24 cellular contexts compared by ENCODE assay signal in genomic region chr6:134022650-134023049, GRCh38. TPM values are rescaled to one million over a fixed set of nuclear protein-coding genes. Genes with fewer than 3 reads are reported as not detected.
A peak's percentile ranks its signal among the peaks of the same experiment; 100 is the strongest.
DNase-seq lines count a peak whose midpoint lies in the region; ATAC-seq, FAIRE-seq and TF ChIP-seq lines count a peak whose summit lies in the region.
"Had no signal": no experiment of that assay in that cellular context is flagged by ENCODE, and none has a peak within 500 bp of the region (broad histone marks: within the 10 kb centered on the region; RNA-seq: fewer than 3 reads in every experiment).

No MANE protein-coding gene starts in this region.

- peak; percentile 69 for DNase-seq in LNCaP clone FGC (ENCODE audit: low read depth)
- no peak for DNase-seq in keratinocyte (ENCODE audit: low read depth, low spot score)
- DNase-seq in left cardiac atrium, result no peak
- DNase-seq in stimulated activated CD4-positive, alpha-beta T cell treated with anti-CD3 and anti-CD28 coated beads, Interleukin-4, amount 100 ng/mL, for 4 hours, result no peak
- DNase-seq: 8988T; ACHN; AML-193; BE2C; Calu3; CD4-positive, alpha-beta memory T cell; COR-L47; DMS53; DMS79 treated with DMSO at 0.1 percent for 48 hours; GF-D8; GOT3; HFFc6 had no signal

- FAIRE-seq in keratinocyte (lab: Jason Lieb, UNC), result peak; percentile 32
- FAIRE-seq: A549, GM12891, GM18507, H54 had no signal

- H3K4me2 ChIP-seq in keratinocyte (ENCODE audit: control insufficient read depth, extremely low read depth, insufficient read depth, low read depth, low read length), result no peak overlapping the region
- H3K4me2 ChIP-seq: A549 had no signal

- peak overlapping the region; percentile 91 for H3K27ac ChIP-seq in 22Rv1
- no peak overlapping the region for H3K27ac ChIP-seq in keratinocyte (ENCODE audit: control insufficient read depth, insufficient read depth, low read length)
- H3K27ac ChIP-seq: A549 had no signal

- dilution Hi-C loops in keratinocyte (cut with MboI; ENCODE audit: extremely low pct_ligation_motif_present, low sequenced_read_pairs), result no loop called here

- no peak overlapping the region for H2AFZ ChIP-seq in keratinocyte (ENCODE audit: control insufficient read depth, low read length)

- no peaks in the 10 kb centered on the region for H3K9me3 ChIP-seq in keratinocyte (ENCODE audit: control insufficient read depth, low read depth, low read length)
- H3K9me3 ChIP-seq: A549, BE2C, HAP-1 had no signal

- H3K4me3 ChIP-seq in LNCaP clone FGC (ENCODE audit: low read depth, low read length) (no peak overlapping the region), keratinocyte (ENCODE audit: control insufficient read depth in 2 of 3, extremely low read depth in 1 of 3, insufficient read depth in 2 of 3, low read depth in 1 of 3, low read length in 3 of 3) (no peak overlapping the region)
- H3K4me3 ChIP-seq: A549; BLaER1 treated with 17β-estradiol and CSF1 and Interleukin-3, amounts not matched to agents 10 nM and 100 nM; HAP-1 had no signal

- H3K27me3 ChIP-seq in keratinocyte (ENCODE audit: control insufficient read depth, extremely low read depth, insufficient read depth, low read length), result no peaks in the 10 kb centered on the region
- H3K27me3 ChIP-seq: BE2C; BLaER1 treated with 17β-estradiol and CSF1 and Interleukin-3, amounts not matched to agents 10 nM and 100 nM had no signal

- no peaks in the 10 kb centered on the region for H3K36me3 ChIP-seq in keratinocyte (ENCODE audit: control insufficient read depth in 2 of 2, extremely low read depth in 1 of 2, insufficient read depth in 2 of 2, low read length in 2 of 2)
- H3K36me3 ChIP-seq: BE2C; BLaER1 treated with 17β-estradiol and CSF1 and Interleukin-3, amounts not matched to agents 10 nM and 100 nM; HAP-1 had no signal

- H3K9me1 ChIP-seq in keratinocyte (ENCODE audit: control insufficient read depth, extremely low read depth, insufficient read depth, low read length), result no peaks in the 10 kb centered on the region

- no peak overlapping the region for H3K9ac ChIP-seq in keratinocyte (ENCODE audit: control insufficient read depth, extremely low read depth, insufficient read depth, low read length)

- ATAC-seq in GM21360 (IDR thresholded peaks at IDR 0.05; ENCODE audit: unreplicated experiment) (no peak), left cardiac atrium (no peak)
- ATAC-seq: A549 had no signal

- intact Hi-C loops in left cardiac atrium (cut with DNase I), result no loop called here

- no peaks in the 10 kb centered on the region for H3K79me2 ChIP-seq in keratinocyte (ENCODE audit: control insufficient read depth, insufficient read depth, low read length)

- H3K4me1 ChIP-seq in keratinocyte (ENCODE audit: control insufficient read depth, extremely low read depth, insufficient read depth, low read length), result peaks cover 2% of the 10 kb centered on the region

- H4K20me1 ChIP-seq in keratinocyte (ENCODE audit: control insufficient read depth, extremely low read depth, insufficient read depth, low read length), result no peaks in the 10 kb centered on the region
- H4K20me1 ChIP-seq: BLaER1 treated with 17β-estradiol and CSF1 and Interleukin-3, amounts not matched to agents 10 nM and 100 nM had no signal

- no peak for TF ChIP-seq CTCF in 22Rv1 (IDR thresholded peaks at IDR 0.05)
- TF ChIP-seq CTCF in LNCaP clone FGC (IDR thresholded peaks at IDR 0.05; ENCODE audit: control insufficient read depth, extremely low read depth, insufficient read depth), result no peak
- no peak for TF ChIP-seq CTCF in keratinocyte (optimal IDR thresholded peaks at IDR 0.05 in 1 of 3, IDR thresholded peaks at IDR 0.05 in 1 of 3, conservative IDR thresholded peaks at IDR 0.05 in 1 of 3; ENCODE audit: extremely low read depth in 1 of 3, insufficient read depth in 2 of 3, low read length in 3 of 3)

RNA-seq across cellular contexts. Expression of gene SLC2A12, which starts 29.8 kb away (rescaled TPM):
- 1.2 to 5.4 TPM (median 2.2 TPM) in 3 replicates for polyA plus RNA-seq in keratinocyte
- 0.54 TPM for polyA plus RNA-seq in keratinocyte (2011; ENCODE audit: low read depth)
- 0.94 and 2.8 TPM in 2 replicates for polyA plus RNA-seq in keratinocyte (2011; cell fraction: cytosol; rRNA removed)
- polyA plus RNA-seq in keratinocyte (2011; cell fraction: nucleus; rRNA removed), result 4.7 and 6.7 TPM in 2 replicates
- polyA plus RNA-seq in keratinocyte (2012; ENCODE audit: low replicate concordance), result 0.85 and 2.1 TPM in 2 replicates
- 0.82 to 7.3 TPM (median 2.5 TPM) in 3 replicates for polyA minus RNA-seq in keratinocyte
- 2.3 TPM for polyA minus RNA-seq in keratinocyte (2011; cell fraction: cytosol; rRNA and poly(A)+ RNA removed)
- 9.0 and 9.9 TPM in 2 replicates for polyA minus RNA-seq in keratinocyte (2011; cell fraction: nucleus; rRNA and poly(A)+ RNA removed)
- 10 to 100 TPM in 1 of 2 donors, 1 to 10 TPM in 1; 5.2 to 11.3 TPM for total RNA-seq in left cardiac atrium
- total RNA-seq: CD4-positive, alpha-beta memory T cell had no signal
- polyA plus RNA-seq: CD4-positive, alpha-beta memory T cell had no signal
